ENCODE assay signal across 11 cellular contexts in genomic region chr1:229464672-229465071, GRCh38. TPM values are rescaled to one million over a fixed set of nuclear protein-coding genes. Genes with fewer than 3 reads are reported as not detected.
"Had no signal": no experiment of that assay in that cellular context is flagged by ENCODE, and none has a peak within 500 bp of the region (broad histone marks: within the 10 kb centered on the region; RNA-seq: fewer than 3 reads in every experiment).

No MANE protein-coding gene starts in this region.

- H3K4me3 ChIP-seq: GM23338, K562 had no signal

- DNase-seq: H9, HCEC 1CT, HFFc6, IMR-90, KG1 had no signal

- H3K4me2 ChIP-seq: GM23338 had no signal

- H3K27ac ChIP-seq: HL-60 had no signal

- FAIRE-seq: H1, H54, K562 had no signal

- H2AFZ ChIP-seq: GM23338 had no signal

RNA-seq across cellular contexts. Expression of gene ACTA1, which starts 30.8 kb away (rescaled TPM):
- total RNA-seq: HFFc6, HT1080, IMR-90 had no signal
- polyA plus RNA-seq: IMR-90 had no signal
